In genomic region chr12:3490848-3491382, GRCh38 we compare ENCODE assay signal across 10 cellular contexts. TPM values are rescaled to one million over a fixed set of nuclear protein-coding genes. Genes with fewer than 3 reads are reported as not detected.
DNase-seq lines count a peak whose midpoint lies in the region; ATAC-seq and TF ChIP-seq lines count a peak whose summit lies in the region.
"Had no signal": no experiment of that assay in that cellular context is flagged by ENCODE, and none has a peak within 500 bp of the region (broad histone marks: within the 10 kb centered on the region; RNA-seq: fewer than 3 reads in every experiment).

TSS of gene PRMT8 (plus strand) at chr12:3491203. CDS start at chr12:3491626, 423 bp downstream.

- no peaks in the 10 kb centered on the region for H3K36me3 ChIP-seq in effector memory CD4-positive, alpha-beta T cell (ENCODE audit: control insufficient read depth, insufficient read depth, low read length)

- H3K4me3 Mint-ChIP-seq in naive B cell = peak within 1 kb of the TSS in 5 of 8 donors; percentile 18 to 41 (median 34)
- no peak within 1 kb of the TSS for H3K4me3 Mint-ChIP-seq in activated CD4-positive, alpha-beta memory T cell treated with anti-CD3 and anti-CD28 coated beads, Interleukin-2, amount 10 ng/mL, durations not matched to agents 7 days and 5 days
- H3K4me3 Mint-ChIP-seq in activated CD4-positive, alpha-beta memory T cell treated with anti-CD3 and anti-CD28 coated beads for 36 hours = no peak within 1 kb of the TSS

- no peak for ATAC-seq in naive B cell (ENCODE audit: low read depth in 2 of 2)
- ATAC-seq: body of pancreas, left lobe of liver had no signal

- CTCF ChIA-PET in activated CD4-positive, alpha-beta memory T cell treated with anti-CD3 and anti-CD28 coated beads, Interleukin-2, amount 10 ng/mL, durations not matched to agents 7 days and 5 days (lab: Charles Lee) = no interaction called here
- CTCF ChIA-PET in activated CD4-positive, alpha-beta memory T cell treated with anti-CD3 and anti-CD28 coated beads for 36 hours (lab: Charles Lee) = no interaction called here

- H3K27me3 ChIP-seq in dorsolateral prefrontal cortex = peaks cover 0 to 71% (median 26%) of the 10 kb centered on the region in 45 donors
- H3K27me3 ChIP-seq in effector memory CD4-positive, alpha-beta T cell (replicated peaks; ENCODE audit: control insufficient read depth, insufficient read depth, low read length, poor library complexity, severe bottlenecking) = peaks cover 51% of the 10 kb centered on the region

- TF ChIP-seq CTCF in dorsolateral prefrontal cortex (IDR thresholded peaks at IDR 0.05 in 54 of 56, conservative IDR thresholded peaks at IDR 0.05 in 2 of 56; ENCODE audit: low read depth in 1 of 56, partially characterized antibody in 56 of 56) = no peak

- peaks cover 50 to 81% (median 76%) of the 10 kb centered on the region in 3 donors for H3K27me3 Mint-ChIP-seq in naive B cell
- H3K27me3 Mint-ChIP-seq in activated CD4-positive, alpha-beta memory T cell treated with anti-CD3 and anti-CD28 coated beads, Interleukin-2, amount 10 ng/mL, durations not matched to agents 7 days and 5 days = peaks cover 74% of the 10 kb centered on the region
- H3K27me3 Mint-ChIP-seq in activated CD4-positive, alpha-beta memory T cell treated with anti-CD3 and anti-CD28 coated beads for 36 hours = peaks cover 58% of the 10 kb centered on the region

- H3K4me3 ChIP-seq in dorsolateral prefrontal cortex = peak within 1 kb of the TSS; percentile 27 to 72 (median 57)
- H3K4me3 ChIP-seq in effector memory CD4-positive, alpha-beta T cell (ENCODE audit: insufficient read depth, low read depth, low read length, poor library complexity, severe bottlenecking) = no peak within 1 kb of the TSS
- H3K4me3 ChIP-seq: body of pancreas had no signal

- peaks cover 0 to 8% of the 10 kb centered on the region in 2 donors for H3K36me3 Mint-ChIP-seq in naive B cell
- H3K36me3 Mint-ChIP-seq in activated CD4-positive, alpha-beta memory T cell treated with anti-CD3 and anti-CD28 coated beads, Interleukin-2, amount 10 ng/mL, durations not matched to agents 7 days and 5 days (ENCODE audit: low read depth) = no peaks in the 10 kb centered on the region
- no peaks in the 10 kb centered on the region for H3K36me3 Mint-ChIP-seq in activated CD4-positive, alpha-beta memory T cell treated with anti-CD3 and anti-CD28 coated beads for 36 hours

- H3K27ac ChIP-seq in dorsolateral prefrontal cortex = peak within 1 kb of the TSS in 56 of 59 donors; percentile 49 to 94 (median 84)
- no peak within 1 kb of the TSS for H3K27ac ChIP-seq in effector memory CD4-positive, alpha-beta T cell (ENCODE audit: insufficient read depth, low read length, poor library complexity, severe bottlenecking)
- H3K27ac ChIP-seq: body of pancreas had no signal

- intact Hi-C loops in dorsolateral prefrontal cortex (cut with DNase I) = loop anchor here (10.0 kb wide), 3 partner anchors 126 to 186 kb away; no protein-coding TSS in a partner anchor
- intact Hi-C loops in activated CD4-positive, alpha-beta memory T cell treated with anti-CD3 and anti-CD28 coated beads for 36 hours (cut with micrococcal nuclease) = no loop called here

- DNase-seq in ELR (ENCODE audit: low read depth) (peak; percentile 14), NCI-H1105 (lab: John Stamatoyannopoulos, UW) (peak; percentile 51), dorsolateral prefrontal cortex (peak in 7 of 10 donors; percentile 15 to 61 (median 42)), naive B cell (no peak), T-helper 2 cell (no peak)
- no peak for DNase-seq in effector memory CD4-positive, alpha-beta T cell
- DNase-seq in activated CD4-positive, alpha-beta memory T cell treated with anti-CD3 and anti-CD28 coated beads, Interleukin-2, amount 10 ng/mL, durations not matched to agents 7 days and 5 days = no peak
- DNase-seq in activated CD4-positive, alpha-beta memory T cell treated with anti-CD3 and anti-CD28 coated beads for 36 hours = no peak

- POLR2A ChIA-PET in activated CD4-positive, alpha-beta memory T cell treated with anti-CD3 and anti-CD28 coated beads, Interleukin-2, amount 10 ng/mL, durations not matched to agents 7 days and 5 days (lab: Charles Lee) = no interaction called here
- POLR2A ChIA-PET in activated CD4-positive, alpha-beta memory T cell treated with anti-CD3 and anti-CD28 coated beads for 36 hours (lab: Charles Lee) = no interaction called here

- no peak within 1 kb of the TSS for H3K27ac Mint-ChIP-seq in naive B cell
- H3K27ac Mint-ChIP-seq in activated CD4-positive, alpha-beta memory T cell treated with anti-CD3 and anti-CD28 coated beads, Interleukin-2, amount 10 ng/mL, durations not matched to agents 7 days and 5 days = no peak within 1 kb of the TSS
- no peak within 1 kb of the TSS for H3K27ac Mint-ChIP-seq in activated CD4-positive, alpha-beta memory T cell treated with anti-CD3 and anti-CD28 coated beads for 36 hours

- peaks cover 4 to 16% (median 6%) of the 10 kb centered on the region in 3 donors for H3K4me1 Mint-ChIP-seq in naive B cell
- H3K4me1 Mint-ChIP-seq in activated CD4-positive, alpha-beta memory T cell treated with anti-CD3 and anti-CD28 coated beads, Interleukin-2, amount 10 ng/mL, durations not matched to agents 7 days and 5 days = no peaks in the 10 kb centered on the region
- no peaks in the 10 kb centered on the region for H3K4me1 Mint-ChIP-seq in activated CD4-positive, alpha-beta memory T cell treated with anti-CD3 and anti-CD28 coated beads for 36 hours (ENCODE audit: low read depth)

- H3K4me1 ChIP-seq in effector memory CD4-positive, alpha-beta T cell (ENCODE audit: control insufficient read depth, insufficient read depth, low read length, poor library complexity, severe bottlenecking) = no peaks in the 10 kb centered on the region

- peaks cover 0 to 8% (median 3%) of the 10 kb centered on the region in 7 donors for H3K9me3 Mint-ChIP-seq in naive B cell
- no peaks in the 10 kb centered on the region for H3K9me3 Mint-ChIP-seq in activated CD4-positive, alpha-beta memory T cell treated with anti-CD3 and anti-CD28 coated beads, Interleukin-2, amount 10 ng/mL, durations not matched to agents 7 days and 5 days
- H3K9me3 Mint-ChIP-seq in activated CD4-positive, alpha-beta memory T cell treated with anti-CD3 and anti-CD28 coated beads for 36 hours = no peaks in the 10 kb centered on the region

- H3K9me3 ChIP-seq in effector memory CD4-positive, alpha-beta T cell (ENCODE audit: control insufficient read depth, low read length) = no peaks in the 10 kb centered on the region
- H3K9me3 ChIP-seq: body of pancreas had no signal

RNA-seq across cellular contexts. Expression of gene PRMT8, which starts in this region (rescaled TPM):
- total RNA-seq in dorsolateral prefrontal cortex = 10 to 100 TPM in 113 of 120 experiments, 1 to 10 TPM in 7; 4.6 to 34.9 (median 20.6) TPM
- under 1 TPM in 1 of 6 donors, not detected in 5; 0.19 TPM for polyA plus RNA-seq in naive B cell (ENCODE audit: low read depth in 6 of 6)
- total RNA-seq in activated CD4-positive, alpha-beta memory T cell treated with anti-CD3 and anti-CD28 coated beads, Interleukin-2, amount 10 ng/mL, durations not matched to agents 7 days and 5 days = not detected
- not detected for total RNA-seq in activated CD4-positive, alpha-beta memory T cell treated with anti-CD3 and anti-CD28 coated beads for 36 hours
- total RNA-seq: left lobe of liver had no signal

Comparison
In these comparisons a context has a peak if more than half of its experiments do, and no peak if none do; other contexts are left out.
1. RNA of gene PRMT8 (total RNA-seq): 4.6 to 34.9 TPM in dorsolateral prefrontal cortex; not detected in activated CD4-positive, alpha-beta memory T cell treated with anti-CD3 and anti-CD28 coated beads, Interleukin-2, amount 10 ng/mL, durations not matched to agents 7 days and 5 days and not detected in activated CD4-positive, alpha-beta memory T cell treated with anti-CD3 and anti-CD28 coated beads for 36 hours; every median in the first group is over 4 times any median in the second.
2. DNase-seq: peak in ELR (single experiment), NCI-H1105 (single experiment) and dorsolateral prefrontal cortex (7 of 10); none in naive B cell (single experiment), T-helper 2 cell (0 of 5), effector memory CD4-positive, alpha-beta T cell (0 of 3), activated CD4-positive, alpha-beta memory T cell treated with anti-CD3 and anti-CD28 coated beads, Interleukin-2, amount 10 ng/mL, durations not matched to agents 7 days and 5 days (single experiment) and activated CD4-positive, alpha-beta memory T cell treated with anti-CD3 and anti-CD28 coated beads for 36 hours (single experiment).
3. H3K4me3 Mint-ChIP-seq: peak in naive B cell (5 of 8); none in activated CD4-positive, alpha-beta memory T cell treated with anti-CD3 and anti-CD28 coated beads, Interleukin-2, amount 10 ng/mL, durations not matched to agents 7 days and 5 days (single experiment) and activated CD4-positive, alpha-beta memory T cell treated with anti-CD3 and anti-CD28 coated beads for 36 hours (single experiment).